Comparison of ENCODE assay signal across 1 cellular context in the genomic region with DNA sequence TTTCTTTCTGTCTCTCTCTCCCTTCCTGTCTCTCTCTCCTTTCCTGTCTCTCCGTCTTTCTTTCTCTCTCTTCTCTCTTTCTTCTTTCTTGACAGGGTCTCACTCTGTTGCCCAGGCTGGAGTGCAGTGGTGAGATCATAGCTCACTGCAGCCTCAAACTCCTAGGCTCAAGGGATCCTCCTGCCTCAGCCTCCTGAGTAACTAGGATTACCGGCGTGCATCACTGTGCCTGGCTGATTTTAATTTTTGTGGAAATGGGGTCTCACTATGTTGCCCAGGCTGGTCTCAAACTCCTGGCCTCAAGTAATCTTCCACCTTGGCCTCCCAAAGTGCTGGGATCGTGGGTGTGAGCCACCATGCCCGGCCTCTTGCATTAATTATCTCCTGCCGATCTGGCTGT.
TF ChIP-seq lines count a peak whose summit lies in the region.

No MANE protein-coding gene starts in this region.

TF ChIP-seq in HepG2, 621 proteins besides CTCF, POLR2A, EP300 and RAD21:
- TF ChIP-seq ZNF121 (CRISPR knock-in tag; IDR thresholded peaks at IDR 0.05) = peak; percentile 15; the same call in 1 of the 2 replicates
TF ChIP-seq in HepG2: peak in this region for 1; not testable (repeated sequence) for 620.
